In the genomic region with DNA sequence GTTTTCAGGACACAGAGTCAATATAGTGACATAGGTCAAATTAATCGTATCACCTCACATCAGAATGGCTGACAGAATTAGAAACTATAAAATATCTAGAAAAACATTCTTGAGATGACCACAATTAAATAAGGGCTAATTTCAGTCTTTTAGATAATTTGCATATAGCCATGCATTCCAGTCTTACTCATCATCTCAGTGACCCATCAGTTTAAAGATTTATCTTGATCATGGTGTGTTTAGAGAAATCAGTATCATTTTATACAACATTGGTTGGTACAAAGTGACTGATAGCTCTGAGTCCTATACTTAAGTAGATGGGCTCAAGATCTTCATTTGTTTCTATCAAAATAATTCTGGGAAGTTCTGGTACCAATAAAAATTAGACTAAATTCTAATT, we compare ENCODE assay signal across 17 cellular contexts.
"Had no signal": no experiment of that assay in that cellular context is flagged by ENCODE, and none has a peak within 500 bp of the region (broad histone marks: within the 10 kb centered on the region; RNA-seq: fewer than 3 reads in every experiment).

No MANE protein-coding gene starts in this region.

- H3K4me3 Mint-ChIP-seq: activated naive CD4-positive, alpha-beta T cell treated with anti-CD3 and anti-CD28 coated beads for 36 hours; activated T-helper 17 cell treated with anti-CD3 and anti-CD28 coated beads, Interleukin-2, amount 50 U/mL, for 72 hours; central memory CD8-positive, alpha-beta T cell; stimulated activated naive CD8-positive, alpha-beta T cell treated with anti-CD3 and anti-CD28 coated beads, Interleukin-15, Interleukin-2, amounts not matched to agents 100 ng/mL and 50 ng/mL, for 24 hours; T-helper 17 cell; WTC11 had no signal

- H3K9me3 Mint-ChIP-seq: activated naive CD4-positive, alpha-beta T cell treated with anti-CD3 and anti-CD28 coated beads for 36 hours; activated T-helper 17 cell treated with anti-CD3 and anti-CD28 coated beads, Interleukin-2, amount 50 U/mL, for 72 hours; central memory CD8-positive, alpha-beta T cell; effector memory CD8-positive, alpha-beta T cell; stimulated activated naive CD8-positive, alpha-beta T cell treated with anti-CD3 and anti-CD28 coated beads, Interleukin-15, Interleukin-2, amounts not matched to agents 100 ng/mL and 50 ng/mL, for 24 hours; WTC11 had no signal

- H3K27ac ChIP-seq: sigmoid colon, upper lobe of left lung had no signal

- H3K27ac Mint-ChIP-seq: activated naive CD4-positive, alpha-beta T cell treated with anti-CD3 and anti-CD28 coated beads for 36 hours; activated T-helper 17 cell treated with anti-CD3 and anti-CD28 coated beads, Interleukin-2, amount 50 U/mL, for 72 hours; stimulated activated naive CD8-positive, alpha-beta T cell treated with anti-CD3 and anti-CD28 coated beads, Interleukin-15, Interleukin-2, amounts not matched to agents 100 ng/mL and 50 ng/mL, for 24 hours; T-helper 17 cell; WTC11 had no signal

- ATAC-seq: activated T-helper 17 cell treated with anti-CD3 and anti-CD28 coated beads, Interleukin-2, amount 50 U/mL, for 72 hours; effector memory CD8-positive, alpha-beta T cell; left lobe of liver; T-helper 17 cell; WTC11 had no signal

- H3K36me3 Mint-ChIP-seq: WTC11 had no signal

- H3K4me1 Mint-ChIP-seq: activated T-helper 17 cell treated with anti-CD3 and anti-CD28 coated beads, Interleukin-2, amount 50 U/mL, for 72 hours; WTC11 had no signal

- DNase-seq: activated CD4-positive, alpha-beta T cell treated with anti-CD3 and anti-CD28 coated beads for 48 hours; activated CD8-positive, alpha-beta memory T cell treated with anti-CD3 and anti-CD28 coated beads for 24 hours; activated naive CD4-positive, alpha-beta T cell treated with anti-CD3 and anti-CD28 coated beads for 36 hours; cortex of kidney; effector memory CD8-positive, alpha-beta T cell; mammary epithelial cell; sigmoid colon; stimulated activated CD4-positive, alpha-beta T cell treated with anti-CD3 and anti-CD28 coated beads, Interleukin-4, amount 100 ng/mL, for 1 hour; stimulated activated CD8-positive, alpha-beta memory T cell treated with anti-CD3 and anti-CD28 coated beads, Interleukin-4, amount 100 ng/mL, for 48 hours; T-helper 17 cell; upper lobe of left lung had no signal

- H3K27me3 Mint-ChIP-seq: activated T-helper 17 cell treated with anti-CD3 and anti-CD28 coated beads, Interleukin-2, amount 50 U/mL, for 72 hours; central memory CD8-positive, alpha-beta T cell; effector memory CD8-positive, alpha-beta T cell; stimulated activated naive CD8-positive, alpha-beta T cell treated with anti-CD3 and anti-CD28 coated beads, Interleukin-15, Interleukin-2, amounts not matched to agents 100 ng/mL and 50 ng/mL, for 24 hours; T-helper 17 cell had no signal

- H3K4me3 ChIP-seq: sigmoid colon, upper lobe of left lung had no signal

- H3K27me3 ChIP-seq: sigmoid colon, upper lobe of left lung had no signal

- H3K4me1 ChIP-seq: sigmoid colon had no signal

- H3K36me3 ChIP-seq: sigmoid colon, upper lobe of left lung had no signal

- H3K9me3 ChIP-seq: sigmoid colon, upper lobe of left lung had no signal

- FAIRE-seq: islet of Langerhans had no signal
